Comparison of ENCODE assay signal across 26 cellular contexts in genomic region chr9:137281345-137282116, GRCh38. TPM values are rescaled to one million over a fixed set of nuclear protein-coding genes. Genes with fewer than 3 reads are reported as not detected.
A peak's percentile ranks its signal among the peaks of the same experiment; 100 is the strongest.
DNase-seq lines count a peak whose midpoint lies in the region; ATAC-seq, FAIRE-seq and TF ChIP-seq lines count a peak whose summit lies in the region.
"Had no signal": no experiment of that assay in that cellular context is flagged by ENCODE, and none has a peak within 500 bp of the region (broad histone marks: within the 10 kb centered on the region; RNA-seq: fewer than 3 reads in every experiment).

No MANE protein-coding gene starts in this region.

- peaks cover 12% of the 10 kb centered on the region for H3K4me1 Mint-ChIP-seq in MCF 10A (ENCODE audit: insufficient read depth, unreplicated experiment)
- peaks cover 5% of the 10 kb centered on the region for H3K4me1 Mint-ChIP-seq in type B pancreatic cell (ENCODE audit: unreplicated experiment)

- H3K36me3 Mint-ChIP-seq in MCF 10A (ENCODE audit: insufficient read depth, unreplicated experiment) (peaks cover 13% of the 10 kb centered on the region), type B pancreatic cell (no peaks in the 10 kb centered on the region)
- H3K36me3 Mint-ChIP-seq: activated naive CD4-positive, alpha-beta T cell treated with anti-CD3 and anti-CD28 coated beads, Interleukin-2, amount 50 U/mL, for 24 hours had no signal

- H3K9me3 ChIP-seq in breast epithelium = no peaks in the 10 kb centered on the region
- no peaks in the 10 kb centered on the region for H3K9me3 ChIP-seq in kidney (ENCODE audit: control insufficient read depth in 1 of 2, low read length in 2 of 2)
- H3K9me3 ChIP-seq: gastroesophageal sphincter, right lobe of liver, upper lobe of left lung had no signal

- H3K9me3 Mint-ChIP-seq in MCF 10A (ENCODE audit: unreplicated experiment) (no peaks in the 10 kb centered on the region), type B pancreatic cell (no peaks in the 10 kb centered on the region)
- H3K9me3 Mint-ChIP-seq: activated naive CD4-positive, alpha-beta T cell treated with anti-CD3 and anti-CD28 coated beads, Interleukin-2, amount 50 U/mL, for 24 hours; T-helper 1 cell treated with Interleukin-12 subunit alpha and Interleukin-12 subunit beta and Interleukin-4 antibody, amounts not matched to agents 30 μg/mL and 1 μg/mL, for 36 hours had no signal

- H3K36me3 ChIP-seq in breast epithelium = no peaks in the 10 kb centered on the region
- H3K36me3 ChIP-seq in brain microvascular endothelial cell (replicated peaks) = peaks cover 11% of the 10 kb centered on the region
- H3K36me3 ChIP-seq in kidney (ENCODE audit: control insufficient read depth in 1 of 2, insufficient read depth in 2 of 2, low read length in 2 of 2) = no peaks in the 10 kb centered on the region
- H3K36me3 ChIP-seq: right lobe of liver had no signal

- H3K27ac ChIP-seq in breast epithelium (no peak overlapping the region), brain microvascular endothelial cell (no peak overlapping the region), kidney (ENCODE audit: low read depth in 2 of 2, low read length in 2 of 2) (no peak overlapping the region)
- H3K27ac ChIP-seq: gastroesophageal sphincter, right lobe of liver, upper lobe of left lung had no signal

- CTCF ChIA-PET in MCF 10A (lab: Yijun Ruan, JAX) = interaction anchor here (1.2 kb wide), 1 partner anchor 164 kb away, joined by 3 read pairs; no protein-coding TSS in a partner anchor

- no peak overlapping the region for H3K27ac Mint-ChIP-seq in MCF 10A (ENCODE audit: low read depth, unreplicated experiment)
- H3K27ac Mint-ChIP-seq in type B pancreatic cell = no peak overlapping the region
- H3K27ac Mint-ChIP-seq: activated naive CD4-positive, alpha-beta T cell treated with anti-CD3 and anti-CD28 coated beads, Interleukin-2, amount 50 U/mL, for 24 hours; T-helper 1 cell treated with Interleukin-12 subunit alpha and Interleukin-12 subunit beta and Interleukin-4 antibody, amounts not matched to agents 30 μg/mL and 1 μg/mL, for 36 hours had no signal

- POLR2A ChIA-PET in MCF 10A (lab: Yijun Ruan, JAX) = no interaction called here

- in situ Hi-C loops in brain microvascular endothelial cell (cut with HindIII; ENCODE audit: low pct_ligation_motif_present, low sequenced_read_pairs) = no loop called here

- FAIRE-seq in kidney (lab: Jason Lieb, UNC) = no peak
- FAIRE-seq: A204.1, endothelial cell of umbilical vein, G401.6, GM19239 had no signal

- TF ChIP-seq POLR2A in breast epithelium (IDR thresholded peaks at IDR 0.05) = no peak

- H3K4me3 Mint-ChIP-seq in MCF 10A (ENCODE audit: unreplicated experiment) (no peak overlapping the region), type B pancreatic cell (peak overlapping the region; percentile 34)
- H3K4me3 Mint-ChIP-seq: activated naive CD4-positive, alpha-beta T cell treated with anti-CD3 and anti-CD28 coated beads, Interleukin-2, amount 50 U/mL, for 24 hours; T-helper 1 cell treated with Interleukin-12 subunit alpha and Interleukin-12 subunit beta and Interleukin-4 antibody, amounts not matched to agents 30 μg/mL and 1 μg/mL, for 36 hours had no signal

- peaks cover 2 to 20% of the 10 kb centered on the region in 2 donors for H3K27me3 ChIP-seq in breast epithelium
- H3K27me3 ChIP-seq in brain microvascular endothelial cell (replicated peaks) = no peaks in the 10 kb centered on the region
- H3K27me3 ChIP-seq: right lobe of liver, upper lobe of left lung had no signal

- H3K27me3 Mint-ChIP-seq in MCF 10A (ENCODE audit: insufficient read depth, unreplicated experiment) = no peaks in the 10 kb centered on the region
- H3K27me3 Mint-ChIP-seq in type B pancreatic cell = peaks cover 19% of the 10 kb centered on the region

- TF ChIP-seq CTCF in breast epithelium (IDR thresholded peaks at IDR 0.05) (no peak), MCF 10A (IDR thresholded peaks at IDR 0.05; ENCODE audit: unreplicated experiment) (no peak), brain microvascular endothelial cell (IDR thresholded peaks at IDR 0.05; ENCODE audit: low read depth, low read length, missing control alignments) (no peak), kidney (IDR thresholded peaks at IDR 0.05; ENCODE audit: borderline replicate concordance, extremely low read depth, insufficient read depth) (no peak), type B pancreatic cell (conservative IDR thresholded peaks at IDR 0.05) (no peak)

- peaks cover 5 to 7% of the 10 kb centered on the region in 2 donors for H3K4me1 ChIP-seq in breast epithelium
- peaks cover 6 to 10% of the 10 kb centered on the region in 2 donors for H3K4me1 ChIP-seq in kidney (ENCODE audit: control insufficient read depth in 1 of 2, insufficient read depth in 1 of 2, low read depth in 1 of 2, low read length in 2 of 2)
- H3K4me1 ChIP-seq: right lobe of liver had no signal

- DNase-seq in breast epithelium (ENCODE audit: low spot score in 2 of 2) = no peak
- no peak for DNase-seq in MCF 10A (ENCODE audit: unreplicated experiment)
- DNase-seq in brain microvascular endothelial cell = no peak
- DNase-seq in kidney = peak; percentile 69
- peak; percentile 68 for DNase-seq in type B pancreatic cell (ENCODE audit: extremely low spot score, unreplicated experiment)
- no peak for DNase-seq in NCI-H1048 (lab: John Stamatoyannopoulos, UW)
- no peak for DNase-seq in NCI-H345 (lab: John Stamatoyannopoulos, UW)
- DNase-seq: activated CD4-positive, alpha-beta T cell treated with anti-CD3 and anti-CD28 coated beads for 4 hours; activated T-cell treated with anti-CD3 and anti-CD28 coated beads for 4 hours; caudate nucleus; left ventricle myocardium superior; NCI-H187 treated with DMSO at 0.1 percent for 48 hours; RPMI8226; stimulated activated CD4-positive, alpha-beta T cell treated with anti-CD3 and anti-CD28 coated beads, Interleukin-4, amount 100 ng/mL, for 24 hours had no signal

- no TSS peak for BruUV-seq in MCF 10A (replicated peaks; lab: Mats Ljungman, UMichigan)

- intact Hi-C loops in breast epithelium (cut with DNase I; ENCODE audit: low total_unique reads) = loop anchor here (10.0 kb wide), 1 partner anchor 153 kb away; no protein-coding TSS in a partner anchor
- intact Hi-C loops in MCF 10A (cut with micrococcal nuclease) = no loop called here
- intact Hi-C loops in kidney (cut with DNase I) = no loop called here

- H3K9ac ChIP-seq in kidney (ENCODE audit: low read length in 2 of 2) = no peak overlapping the region

- peak overlapping the region in 2 of 3 donors; percentile 23 to 57 for H3K4me3 ChIP-seq in breast epithelium
- H3K4me3 ChIP-seq in brain microvascular endothelial cell (ENCODE audit: low read depth, low read length) = peak overlapping the region; percentile 15
- H3K4me3 ChIP-seq in kidney (ENCODE audit: low read length in 2 of 2) = no peak overlapping the region
- H3K4me3 ChIP-seq: gastroesophageal sphincter, right lobe of liver had no signal

- no peak for ATAC-seq in HG03439 (IDR thresholded peaks at IDR 0.05; ENCODE audit: unreplicated experiment)
- ATAC-seq: gastroesophageal sphincter, right lobe of liver had no signal

RNA-seq across cellular contexts. Expression of gene TOR4A, which starts 4.0 kb away (rescaled TPM):
- total RNA-seq in breast epithelium = 1 to 10 TPM; 2.9 to 5.4 (median 3.7) TPM
- 20.6 and 21.9 TPM in 2 replicates for total RNA-seq in MCF 10A (2022)
- total RNA-seq in kidney = 23.8 TPM
- polyA plus RNA-seq in kidney (ENCODE audit: insufficient read depth, low read depth, low replicate concordance) = 4.9 TPM
- total RNA-seq in type B pancreatic cell (ENCODE audit: low replicate concordance) = 2.7 and 4.5 TPM in 2 replicates

RNA-seq across cellular contexts. Expression of gene NRARP, which starts 20.5 kb away (rescaled TPM):
- total RNA-seq in breast epithelium (1 to 10 TPM; 2.1 to 6.9 (median 3.5) TPM), MCF 10A (2022) (1.4 and 2.2 TPM in 2 replicates), kidney (4.7 TPM), type B pancreatic cell (ENCODE audit: low replicate concordance) (17.9 and 21.7 TPM in 2 replicates)
- polyA plus RNA-seq in kidney (ENCODE audit: insufficient read depth, low read depth, low replicate concordance) = 1.7 TPM
- total RNA-seq: LHCN-M2 had no signal

RNA-seq across cellular contexts. Expression of gene NELFB, which starts 26.4 kb away (rescaled TPM):
- total RNA-seq in breast epithelium (10 to 100 TPM; 32.6 to 39.2 (median 38.7) TPM), MCF 10A (2022) (38.0 and 40.5 TPM in 2 replicates), kidney (57.3 TPM), type B pancreatic cell (ENCODE audit: low replicate concordance) (52.4 and 61.9 TPM in 2 replicates)
- 43.8 TPM for polyA plus RNA-seq in kidney (ENCODE audit: insufficient read depth, low read depth, low replicate concordance)

RNA-seq across cellular contexts. Expression of gene STPG3, which starts 30.4 kb away (rescaled TPM):
- total RNA-seq in breast epithelium (not detected), MCF 10A (2022) (not detected in 2 replicates), kidney (0.38 TPM), type B pancreatic cell (ENCODE audit: low replicate concordance) (0.31 TPM in 1 of 2 replicates, not detected in the other)
- polyA plus RNA-seq in kidney (ENCODE audit: insufficient read depth, low read depth, low replicate concordance) = not detected
- total RNA-seq: endothelial cell of umbilical vein, gastroesophageal sphincter, LHCN-M2, right lobe of liver had no signal
- polyA plus RNA-seq: endothelial cell of umbilical vein, neural cell had no signal

RNA-seq across cellular contexts. Expression of gene TUBB4B, which starts 40.4 kb away (rescaled TPM):
- total RNA-seq in breast epithelium (100 to 1,000 TPM; 112 to 188 (median 183) TPM), MCF 10A (2022) (171 and 180 TPM in 2 replicates), kidney (258 TPM), type B pancreatic cell (ENCODE audit: low replicate concordance) (326 and 349 TPM in 2 replicates)
- polyA plus RNA-seq in kidney (ENCODE audit: insufficient read depth, low read depth, low replicate concordance) = 394 TPM

Comparison
In these comparisons a context has a peak if more than half of its experiments do, and no peak if none do; other contexts are left out.
1. DNase-seq: peak in kidney (single experiment) and type B pancreatic cell (single experiment); none in breast epithelium (0 of 2), MCF 10A (single experiment), brain microvascular endothelial cell (single experiment), NCI-H1048 (single experiment) and NCI-H345 (single experiment).
2. H3K4me3 ChIP-seq: peak in breast epithelium (2 of 3) and brain microvascular endothelial cell (single experiment); none in kidney (0 of 2).